Comparison of ENCODE assay signal across 27 cellular contexts in genomic region chr4:147015531-147015930, GRCh38.
DNase-seq lines count a peak whose midpoint lies in the region; ATAC-seq and TF ChIP-seq lines count a peak whose summit lies in the region.
"Had no signal": no experiment of that assay in that cellular context is flagged by ENCODE, and none has a peak within 500 bp of the region (broad histone marks: within the 10 kb centered on the region; RNA-seq: fewer than 3 reads in every experiment).

No MANE protein-coding gene starts in this region.

- H3K4me1 ChIP-seq in breast epithelium (no peaks in the 10 kb centered on the region), osteoblast (ENCODE audit: insufficient read depth, low read length) (no peaks in the 10 kb centered on the region), Peyer's patch (no peaks in the 10 kb centered on the region)
- H3K4me1 ChIP-seq: Caco-2 had no signal

- H3K27me3 Mint-ChIP-seq in MCF 10A (ENCODE audit: insufficient read depth, unreplicated experiment) = no peaks in the 10 kb centered on the region

- no peak overlapping the region for H3K27ac Mint-ChIP-seq in MCF 10A (ENCODE audit: low read depth, unreplicated experiment)
- H3K27ac Mint-ChIP-seq: B cell; CD8-positive, alpha-beta T cell; HFFc6 had no signal

- H3K27me3 ChIP-seq in breast epithelium (no peaks in the 10 kb centered on the region), osteoblast (ENCODE audit: insufficient read depth, low read length) (no peaks in the 10 kb centered on the region), Peyer's patch (no peaks in the 10 kb centered on the region)

- no TSS peak for BruUV-seq in MCF 10A (replicated peaks; lab: Mats Ljungman, UMichigan)

- TF ChIP-seq CTCF in breast epithelium (IDR thresholded peaks at IDR 0.05) = no peak
- TF ChIP-seq CTCF in MCF 10A (IDR thresholded peaks at IDR 0.05; ENCODE audit: unreplicated experiment) = no peak
- no peak for TF ChIP-seq CTCF in osteoblast (IDR thresholded peaks at IDR 0.05; ENCODE audit: extremely low read depth, low read depth, low read length)
- no peak for TF ChIP-seq CTCF in Peyer's patch (IDR thresholded peaks at IDR 0.05)

- H3K4me2 ChIP-seq in osteoblast (ENCODE audit: insufficient read depth, low read length) = no peak overlapping the region

- H3K9me3 ChIP-seq in breast epithelium (no peaks in the 10 kb centered on the region), osteoblast (ENCODE audit: low read depth, low read length) (no peaks in the 10 kb centered on the region), Peyer's patch (no peaks in the 10 kb centered on the region)
- H3K9me3 ChIP-seq: Caco-2 had no signal

- H3K79me2 ChIP-seq in osteoblast (ENCODE audit: insufficient read depth, low read length) = no peaks in the 10 kb centered on the region

- intact Hi-C loops in breast epithelium (cut with DNase I; ENCODE audit: low total_unique reads) = no loop called here
- intact Hi-C loops in MCF 10A (cut with micrococcal nuclease) = loop anchor here (5.0 kb wide), 1 partner anchor 692 kb away; no protein-coding TSS in a partner anchor

- CTCF ChIA-PET in MCF 10A (lab: Yijun Ruan, JAX) (interaction anchor here (0.6 to 14.3 kb wide), 3 partner anchors 56 to 96 kb away, joined by 3 to 285 read pairs (median 3); no protein-coding TSS in a partner anchor), HEK293T (lab: Yijun Ruan, JAX) (interaction anchor here (1.2 kb wide), 1 partner anchor 574 kb away, joined by 3 read pairs; no protein-coding TSS in a partner anchor)

- H3K36me3 ChIP-seq in breast epithelium = peaks cover 4% of the 10 kb centered on the region
- no peaks in the 10 kb centered on the region for H3K36me3 ChIP-seq in osteoblast (ENCODE audit: insufficient read depth, low read length)
- no peaks in the 10 kb centered on the region for H3K36me3 ChIP-seq in Peyer's patch

- no peak for ATAC-seq in HG02885 (IDR thresholded peaks at IDR 0.05; ENCODE audit: poor library complexity, unreplicated experiment)
- ATAC-seq: CD8-positive, alpha-beta T cell; SK-N-SH treated with all-trans-retinoic acid at 6 μM for 48 hours had no signal

- H3K27ac ChIP-seq in breast epithelium (no peak overlapping the region), osteoblast (ENCODE audit: low read depth, low read length) (no peak overlapping the region), Peyer's patch (no peak overlapping the region)
- H3K27ac ChIP-seq: 22Rv1, C4-2B, HL-60 had no signal

- H4K20me1 ChIP-seq in osteoblast (ENCODE audit: insufficient read depth, low read length) = no peaks in the 10 kb centered on the region

- peak overlapping the region in 2 of 3 donors; percentile 5 to 12 for H3K4me3 ChIP-seq in breast epithelium
- H3K4me3 ChIP-seq in osteoblast (ENCODE audit: insufficient read depth, low read length) = no peak overlapping the region
- no peak overlapping the region for H3K4me3 ChIP-seq in Peyer's patch

- peaks cover 24% of the 10 kb centered on the region for H3K4me1 Mint-ChIP-seq in MCF 10A (ENCODE audit: insufficient read depth, unreplicated experiment)
- H3K4me1 Mint-ChIP-seq: B cell had no signal

- no peaks in the 10 kb centered on the region for H3K9me3 Mint-ChIP-seq in MCF 10A (ENCODE audit: unreplicated experiment)
- H3K9me3 Mint-ChIP-seq: CD8-positive, alpha-beta T cell; HFFc6 had no signal

- peak overlapping the region; percentile 12 for H2AFZ ChIP-seq in osteoblast (ENCODE audit: low read length)

- DNase-seq in breast epithelium (ENCODE audit: low spot score in 2 of 2) (no peak), MCF 10A (ENCODE audit: unreplicated experiment) (no peak), fibroblast of peridontal ligament (ENCODE audit: extremely low read depth) (peak; percentile 39), osteoblast (ENCODE audit: insufficient read length, low spot score, missing footprints) (no peak), HEK293T (ENCODE audit: extremely low spot score) (no peak), Peyer's patch (no peak), NCI-H526 treated with DMSO at 0.1 percent for 48 hours (lab: John Stamatoyannopoulos, UW) (no peak)
- DNase-seq: Caco-2; CD8-positive, alpha-beta T cell; DMS79; EL; GDM1; H7; HFFc6; NCI-H1092; NCI-H1417 treated with DMSO at 0.1 percent for 48 hours; NCI-H1694 treated with DMSO at 0.1 percent for 48 hours; NCI-H2081 treated with DMSO at 0.1 percent for 48 hours; NCI-H2171 treated with DMSO at 0.1 percent for 48 hours; NCI-H524; NCI-H774 had no signal

- no peaks in the 10 kb centered on the region for H3K36me3 Mint-ChIP-seq in MCF 10A (ENCODE audit: insufficient read depth, unreplicated experiment)
- H3K36me3 Mint-ChIP-seq: CD8-positive, alpha-beta T cell had no signal

- TF ChIP-seq POLR2A in breast epithelium (IDR thresholded peaks at IDR 0.05) (no peak), Peyer's patch (IDR thresholded peaks at IDR 0.05) (no peak)

- no peak overlapping the region for H3K4me3 Mint-ChIP-seq in MCF 10A (ENCODE audit: unreplicated experiment)
- H3K4me3 Mint-ChIP-seq: B cell; CD8-positive, alpha-beta T cell; HFFc6 had no signal

- POLR2A ChIA-PET in MCF 10A (lab: Yijun Ruan, JAX) (no interaction called here), HEK293T (lab: Yijun Ruan, JAX) (no interaction called here)

TF ChIP-seq in HEK293T, 16 proteins besides CTCF, POLR2A, EP300 and RAD21:
- TF ChIP-seq FOXK2 (IDR thresholded peaks at IDR 0.05) = no peak
- TF ChIP-seq PKNOX1 (IDR thresholded peaks at IDR 0.05) = no peak
- TF ChIP-seq NFRKB (IDR thresholded peaks at IDR 0.05) = no peak
- TF ChIP-seq ELF4 (IDR thresholded peaks at IDR 0.05) = no peak
- no peak for TF ChIP-seq BHLHE40 (IDR thresholded peaks at IDR 0.05; ENCODE audit: borderline replicate concordance)
- TF ChIP-seq ARNT (IDR thresholded peaks at IDR 0.05) = no peak
- TF ChIP-seq SUZ12 (IDR thresholded peaks at IDR 0.05) = no peak
- TF ChIP-seq SP1 (IDR thresholded peaks at IDR 0.05) = no peak
- TF ChIP-seq ZNF384 (IDR thresholded peaks at IDR 0.05) = no peak
- no peak for TF ChIP-seq TARDBP (IDR thresholded peaks at IDR 0.05)
- no peak for TF ChIP-seq FOXM1 (IDR thresholded peaks at IDR 0.05; ENCODE audit: borderline replicate concordance)
- TF ChIP-seq FOXA1 (IDR thresholded peaks at IDR 0.05) = no peak
- no peak for TF ChIP-seq L3MBTL2 (conservative IDR thresholded peaks at IDR 0.05)
- TF ChIP-seq HDGF (IDR thresholded peaks at IDR 0.05; ENCODE audit: borderline replicate concordance) = no peak
- no peak for TF ChIP-seq LEF1 (IDR thresholded peaks at IDR 0.05; ENCODE audit: borderline replicate concordance)
- TF ChIP-seq CTBP1 (IDR thresholded peaks at IDR 0.05; ENCODE audit: borderline replicate concordance) = no peak

Comparison
In these comparisons a context has a peak if more than half of its experiments do, and no peak if none do; other contexts are left out.
1. H3K4me3 ChIP-seq: peak in breast epithelium (2 of 3); none in osteoblast (single experiment) and Peyer's patch (0 of 4).